ENCODE assay signal across 1 cellular context in genomic region chr10:99620713-99621453, GRCh38.
A peak's percentile ranks its signal among the peaks of the same experiment; 100 is the strongest.
TF ChIP-seq lines count a peak whose summit lies in the region.

No MANE protein-coding gene starts in this region.

TF ChIP-seq in K562, 482 proteins besides CTCF, POLR2A, EP300 and RAD21 (continued from another document and continues in another):
- TF ChIP-seq MED1 (CRISPR knock-in tag; IDR thresholded peaks at IDR 0.05; ENCODE audit: borderline replicate concordance) = no peak
- TF ChIP-seq POLR2AphosphoS2 (IDR thresholded peaks at IDR 0.05; ENCODE audit: low read length) = no peak
- TF ChIP-seq, protein P1, sequence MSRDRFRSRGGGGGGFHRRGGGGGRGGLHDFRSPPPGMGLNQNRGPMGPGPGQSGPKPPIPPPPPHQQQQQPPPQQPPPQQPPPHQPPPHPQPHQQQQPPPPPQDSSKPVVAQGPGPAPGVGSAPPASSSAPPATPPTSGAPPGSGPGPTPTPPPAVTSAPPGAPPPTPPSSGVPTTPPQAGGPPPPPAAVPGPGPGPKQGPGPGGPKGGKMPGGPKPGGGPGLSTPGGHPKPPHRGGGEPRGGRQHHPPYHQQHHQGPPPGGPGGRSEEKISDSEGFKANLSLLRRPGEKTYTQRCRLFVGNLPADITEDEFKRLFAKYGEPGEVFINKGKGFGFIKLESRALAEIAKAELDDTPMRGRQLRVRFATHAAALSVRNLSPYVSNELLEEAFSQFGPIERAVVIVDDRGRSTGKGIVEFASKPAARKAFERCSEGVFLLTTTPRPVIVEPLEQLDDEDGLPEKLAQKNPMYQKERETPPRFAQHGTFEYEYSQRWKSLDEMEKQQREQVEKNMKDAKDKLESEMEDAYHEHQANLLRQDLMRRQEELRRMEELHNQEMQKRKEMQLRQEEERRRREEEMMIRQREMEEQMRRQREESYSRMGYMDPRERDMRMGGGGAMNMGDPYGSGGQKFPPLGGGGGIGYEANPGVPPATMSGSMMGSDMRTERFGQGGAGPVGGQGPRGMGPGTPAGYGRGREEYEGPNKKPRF (IDR thresholded peaks at IDR 0.05; ENCODE audit: low read depth, low read length) = no peak
- peak; percentile 62; the same call in 1 of the 2 replicates for TF ChIP-seq POLR2AphosphoS5 (IDR thresholded peaks at IDR 0.05; ENCODE audit: control insufficient read depth, insufficient read depth, low read depth, low read length)
- TF ChIP-seq, protein P2, sequence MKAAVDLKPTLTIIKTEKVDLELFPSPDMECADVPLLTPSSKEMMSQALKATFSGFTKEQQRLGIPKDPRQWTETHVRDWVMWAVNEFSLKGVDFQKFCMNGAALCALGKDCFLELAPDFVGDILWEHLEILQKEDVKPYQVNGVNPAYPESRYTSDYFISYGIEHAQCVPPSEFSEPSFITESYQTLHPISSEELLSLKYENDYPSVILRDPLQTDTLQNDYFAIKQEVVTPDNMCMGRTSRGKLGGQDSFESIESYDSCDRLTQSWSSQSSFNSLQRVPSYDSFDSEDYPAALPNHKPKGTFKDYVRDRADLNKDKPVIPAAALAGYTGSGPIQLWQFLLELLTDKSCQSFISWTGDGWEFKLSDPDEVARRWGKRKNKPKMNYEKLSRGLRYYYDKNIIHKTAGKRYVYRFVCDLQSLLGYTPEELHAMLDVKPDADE (conservative IDR thresholded peaks at IDR 0.05; ENCODE audit: control insufficient read depth, low read depth, low read length) = peak; percentile 24; the same call in 1 of the 2 replicates
- TF ChIP-seq E2F3 (CRISPR knock-in tag; IDR thresholded peaks at IDR 0.05) = 0 out of 2 replicates have a peak, but pooled peaks have one; percentile 13
- TF ChIP-seq, protein P3, sequence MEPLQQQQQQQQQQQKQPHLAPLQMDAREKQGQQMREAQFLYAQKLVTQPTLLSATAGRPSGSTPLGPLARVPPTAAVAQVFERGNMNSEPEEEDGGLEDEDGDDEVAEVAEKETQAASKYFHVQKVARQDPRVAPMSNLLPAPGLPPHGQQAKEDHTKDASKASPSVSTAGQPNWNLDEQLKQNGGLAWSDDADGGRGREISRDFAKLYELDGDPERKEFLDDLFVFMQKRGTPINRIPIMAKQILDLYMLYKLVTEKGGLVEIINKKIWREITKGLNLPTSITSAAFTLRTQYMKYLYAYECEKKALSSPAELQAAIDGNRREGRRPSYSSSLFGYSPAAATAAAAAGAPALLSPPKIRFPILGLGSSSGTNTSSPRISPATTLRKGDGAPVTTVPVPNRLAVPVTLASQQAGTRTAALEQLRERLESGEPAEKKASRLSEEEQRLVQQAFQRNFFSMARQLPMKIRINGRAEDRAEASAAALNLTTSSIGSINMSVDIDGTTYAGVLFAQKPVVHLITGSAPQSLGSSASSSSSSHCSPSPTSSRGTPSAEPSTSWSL (CRISPR knock-in tag; IDR thresholded peaks at IDR 0.05; ENCODE audit: borderline replicate concordance) = no peak
- TF ChIP-seq CEBPB (tag; IDR thresholded peaks at IDR 0.05) = peak; percentile 97
- no peak for TF ChIP-seq TEAD4 (IDR thresholded peaks at IDR 0.05; ENCODE audit: low read length)
- TF ChIP-seq TEAD4 (CRISPR knock-in tag; IDR thresholded peaks at IDR 0.05; ENCODE audit: borderline replicate concordance) = no peak
- TF ChIP-seq ZNF175 (CRISPR knock-in tag; IDR thresholded peaks at IDR 0.05; ENCODE audit: low read depth) = no peak
- no peak for TF ChIP-seq TFAM (CRISPR knock-in tag; conservative IDR thresholded peaks at IDR 0.05)
- peak; percentile 67; the same call in 1 of the 2 replicates for TF ChIP-seq ATF7 (IDR thresholded peaks at IDR 0.05)
- TF ChIP-seq, protein P4, sequence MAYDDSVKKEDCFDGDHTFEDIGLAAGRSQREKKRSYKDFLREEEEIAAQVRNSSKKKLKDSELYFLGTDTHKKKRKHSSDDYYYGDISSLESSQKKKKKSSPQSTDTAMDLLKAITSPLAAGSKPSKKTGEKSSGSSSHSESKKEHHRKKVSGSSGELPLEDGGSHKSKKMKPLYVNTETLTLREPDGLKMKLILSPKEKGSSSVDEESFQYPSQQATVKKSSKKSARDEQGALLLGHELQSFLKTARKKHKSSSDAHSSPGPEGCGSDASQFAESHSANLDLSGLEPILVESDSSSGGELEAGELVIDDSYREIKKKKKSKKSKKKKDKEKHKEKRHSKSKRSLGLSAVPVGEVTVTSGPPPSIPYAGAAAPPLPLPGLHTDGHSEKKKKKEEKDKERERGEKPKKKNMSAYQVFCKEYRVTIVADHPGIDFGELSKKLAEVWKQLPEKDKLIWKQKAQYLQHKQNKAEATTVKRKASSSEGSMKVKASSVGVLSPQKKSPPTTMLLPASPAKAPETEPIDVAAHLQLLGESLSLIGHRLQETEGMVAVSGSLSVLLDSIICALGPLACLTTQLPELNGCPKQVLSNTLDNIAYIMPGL (CRISPR knock-in tag; IDR thresholded peaks at IDR 0.05) = peak; percentile 52; the same call in 1 of the 2 replicates
- TF ChIP-seq MEF2D (tag; conservative IDR thresholded peaks at IDR 0.05; ENCODE audit: low read depth) = no peak
- TF ChIP-seq ZFPM2 (CRISPR knock-in tag; IDR thresholded peaks at IDR 0.05) = no peak
- TF ChIP-seq ZBTB33 (CRISPR knock-in tag; IDR thresholded peaks at IDR 0.05) = no peak; the same call in 1 of the 2 replicates
- no peak for TF ChIP-seq XRCC4 (IDR thresholded peaks at IDR 0.05; ENCODE audit: extremely low read depth, insufficient read depth, insufficient read length)
- no peak for TF ChIP-seq CHD4 (IDR thresholded peaks at IDR 0.05; ENCODE audit: insufficient read depth, insufficient replicate concordance, low read depth, low read length, poor library complexity, severe bottlenecking)
- TF ChIP-seq ATF1 (CRISPR knock-in tag; IDR thresholded peaks at IDR 0.05) = no peak; the same call in 1 of the 2 replicates
- TF ChIP-seq ATF1 (tag; IDR thresholded peaks at IDR 0.05) = peak; percentile 93
- TF ChIP-seq ZNF77 (CRISPR knock-in tag; IDR thresholded peaks at IDR 0.05) = no peak
- no peak for TF ChIP-seq FOXA1 (IDR thresholded peaks at IDR 0.05; ENCODE audit: borderline replicate concordance)
- TF ChIP-seq LCOR (CRISPR knock-in tag; IDR thresholded peaks at IDR 0.05) = peak; percentile 77
- TF ChIP-seq ZNF140 (CRISPR knock-in tag; IDR thresholded peaks at IDR 0.05) = no peak
- TF ChIP-seq, protein P5, sequence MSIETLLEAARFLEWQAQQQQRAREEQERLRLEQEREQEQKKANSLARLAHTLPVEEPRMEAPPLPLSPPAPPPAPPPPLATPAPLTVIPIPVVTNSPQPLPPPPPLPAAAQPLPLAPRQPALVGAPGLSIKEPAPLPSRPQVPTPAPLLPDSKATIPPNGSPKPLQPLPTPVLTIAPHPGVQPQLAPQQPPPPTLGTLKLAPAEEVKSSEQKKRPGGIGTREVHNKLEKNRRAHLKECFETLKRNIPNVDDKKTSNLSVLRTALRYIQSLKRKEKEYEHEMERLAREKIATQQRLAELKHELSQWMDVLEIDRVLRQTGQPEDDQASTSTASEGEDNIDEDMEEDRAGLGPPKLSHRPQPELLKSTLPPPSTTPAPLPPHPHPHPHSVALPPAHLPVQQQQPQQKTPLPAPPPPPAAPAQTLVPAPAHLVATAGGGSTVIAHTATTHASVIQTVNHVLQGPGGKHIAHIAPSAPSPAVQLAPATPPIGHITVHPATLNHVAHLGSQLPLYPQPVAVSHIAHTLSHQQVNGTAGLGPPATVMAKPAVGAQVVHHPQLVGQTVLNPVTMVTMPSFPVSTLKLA (conservative IDR thresholded peaks at IDR 0.05) = peak in 1 of 2 experiments; percentile 68
- TF ChIP-seq ARNT (IDR thresholded peaks at IDR 0.05) = no peak
- TF ChIP-seq MBD2 (IDR thresholded peaks at IDR 0.05; ENCODE audit: borderline replicate concordance, low read depth) = 0 out of 2 replicates have a peak, but pooled peaks have one; percentile 35
- TF ChIP-seq NBN (IDR thresholded peaks at IDR 0.05; ENCODE audit: low read depth) = peak; percentile 51; the same call in 1 of the 2 replicates
- TF ChIP-seq ZNF263 (CRISPR knock-in tag; IDR thresholded peaks at IDR 0.05; ENCODE audit: borderline replicate concordance) = peak; percentile 68
- TF ChIP-seq ZNF224 (CRISPR knock-in tag; IDR thresholded peaks at IDR 0.05) = no peak
- TF ChIP-seq HSF4 (CRISPR knock-in tag; IDR thresholded peaks at IDR 0.05; ENCODE audit: borderline replicate concordance) = no peak
- TF ChIP-seq RBM15 (IDR thresholded peaks at IDR 0.05; ENCODE audit: insufficient read depth, low read length) = no peak
- TF ChIP-seq MGA (IDR thresholded peaks at IDR 0.05) = peak; percentile 93
